Comparison of ENCODE assay signal across 1 cellular context in genomic region chrX:22093550-22093949, GRCh38.
A peak's percentile ranks its signal among the peaks of the same experiment; 100 is the strongest.
TF ChIP-seq lines count a peak whose summit lies in the region.

No MANE protein-coding gene starts in this region.

TF ChIP-seq in IMR-90, 13 proteins besides CTCF, POLR2A, EP300 and RAD21:
- TF ChIP-seq MXI1 (IDR thresholded peaks at IDR 0.05; ENCODE audit: borderline replicate concordance, low read depth, low read length) (no peak), CEBPB (IDR thresholded peaks at IDR 0.05; ENCODE audit: low read depth, low read length) (peak; percentile 31; the same call in 1 of the 2 replicates)
